ENCODE assay signal across 27 cellular contexts in the genomic region with DNA sequence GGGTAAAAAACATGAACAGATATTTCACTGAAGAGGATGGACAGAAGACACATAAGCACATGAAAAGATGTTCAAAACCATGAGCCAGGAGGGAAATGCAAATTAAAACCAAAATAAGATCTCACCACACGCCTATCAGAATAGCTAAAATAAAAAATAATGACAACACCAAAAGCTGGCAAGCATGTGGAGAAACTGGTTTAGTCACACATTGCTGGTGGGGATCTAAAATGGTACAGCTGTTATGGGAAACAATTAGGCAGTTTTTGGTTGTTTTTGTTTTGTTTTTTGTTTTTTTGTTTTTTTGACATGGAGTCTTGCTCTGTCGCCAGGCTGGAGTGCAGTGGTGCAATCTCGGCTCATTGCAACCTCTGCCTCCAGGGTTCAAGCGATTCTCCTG. TPM values are rescaled to one million over a fixed set of nuclear protein-coding genes. Genes with fewer than 3 reads are reported as not detected.
"Had no signal": no experiment of that assay in that cellular context is flagged by ENCODE, and none has a peak within 500 bp of the region (broad histone marks: within the 10 kb centered on the region; RNA-seq: fewer than 3 reads in every experiment).

No MANE protein-coding gene starts in this region.

- H3K9me3 ChIP-seq: neutrophil, pancreas, prostate gland, right lobe of liver, sigmoid colon, stomach, thoracic aorta, thyroid gland, tibial nerve, upper lobe of left lung, vagina had no signal

- DNase-seq: nephron progenitor cell; nucleus accumbens; pancreas; retina; right cardiac atrium; right lobe of liver; sigmoid colon; small intestine; stimulated activated CD4-positive, alpha-beta T cell treated with anti-CD3 and anti-CD28 coated beads, Interleukin-15, amount 100 ng/mL, for 24 hours; stimulated activated CD4-positive, alpha-beta T cell treated with anti-CD3 and anti-CD28 coated beads, Interleukin-2, amount 100 ng/mL, for 24 hours; stimulated activated CD4-positive, alpha-beta T cell treated with anti-CD3 and anti-CD28 coated beads, Interleukin-2, amount 100 ng/mL, for 48 hours; stimulated activated CD4-positive, alpha-beta T cell treated with anti-CD3 and anti-CD28 coated beads, Interleukin-4, amount 100 ng/mL, for 24 hours; stimulated activated naive B cell treated with anti-CD40 and anti-IgM and Interleukin-4, amounts not matched to agents 10 μg/mL and 1 μg/mL and 100 μg/mL, for 72 hours; stimulated activated naive CD4-positive, alpha-beta T cell treated with Interleukin-2 at 50 U/mL for 16 hours; stomach; thyroid gland had no signal

- H3K4me3 ChIP-seq: pancreas, prostate gland, right lobe of liver, sigmoid colon, stomach, thoracic aorta, thyroid gland, tibial nerve, upper lobe of left lung, vagina had no signal

- ATAC-seq: natural killer cell treated with Interleukin-12 subunit alpha and Interleukin-12 subunit beta and Interleukin-15 and Interleukin-18, amount 100 ng/mL, for 72 hours; right cardiac atrium; right lobe of liver; stimulated activated effector memory CD8-positive, alpha-beta T cell treated with anti-CD3 and anti-CD28 coated beads, Interleukin-12 subunit alpha, Interleukin-12 subunit beta, amount 100 ng/mL, for 72 hours; stimulated activated naive B cell treated with anti-CD40 and anti-IgM and Interleukin-4, amounts not matched to agents 10 μg/mL and 1 μg/mL and 100 μg/mL, for 72 hours had no signal

- H3K36me3 ChIP-seq: neutrophil, pancreas, prostate gland, right lobe of liver, sigmoid colon, stomach, thoracic aorta, thyroid gland, tibial nerve, upper lobe of left lung, vagina had no signal

- H3K27me3 ChIP-seq: pancreas, right lobe of liver, sigmoid colon, stomach, thyroid gland, tibial nerve, upper lobe of left lung, vagina had no signal

- H3K4me1 ChIP-seq: prostate gland had no signal

- H3K27ac ChIP-seq: neutrophil, pancreas, prostate gland, right lobe of liver, sigmoid colon, stomach, thoracic aorta, thyroid gland, upper lobe of left lung, vagina had no signal

RNA-seq across cellular contexts. Expression of gene TEKT3, which starts 44.7 kb away (rescaled TPM):
- total RNA-seq: osteocyte, pulmonary artery endothelial cell, right lobe of liver, skeletal muscle tissue, thoracic aorta, vagina had no signal
